ENCODE assay signal across 8 cellular contexts in the genomic region with DNA sequence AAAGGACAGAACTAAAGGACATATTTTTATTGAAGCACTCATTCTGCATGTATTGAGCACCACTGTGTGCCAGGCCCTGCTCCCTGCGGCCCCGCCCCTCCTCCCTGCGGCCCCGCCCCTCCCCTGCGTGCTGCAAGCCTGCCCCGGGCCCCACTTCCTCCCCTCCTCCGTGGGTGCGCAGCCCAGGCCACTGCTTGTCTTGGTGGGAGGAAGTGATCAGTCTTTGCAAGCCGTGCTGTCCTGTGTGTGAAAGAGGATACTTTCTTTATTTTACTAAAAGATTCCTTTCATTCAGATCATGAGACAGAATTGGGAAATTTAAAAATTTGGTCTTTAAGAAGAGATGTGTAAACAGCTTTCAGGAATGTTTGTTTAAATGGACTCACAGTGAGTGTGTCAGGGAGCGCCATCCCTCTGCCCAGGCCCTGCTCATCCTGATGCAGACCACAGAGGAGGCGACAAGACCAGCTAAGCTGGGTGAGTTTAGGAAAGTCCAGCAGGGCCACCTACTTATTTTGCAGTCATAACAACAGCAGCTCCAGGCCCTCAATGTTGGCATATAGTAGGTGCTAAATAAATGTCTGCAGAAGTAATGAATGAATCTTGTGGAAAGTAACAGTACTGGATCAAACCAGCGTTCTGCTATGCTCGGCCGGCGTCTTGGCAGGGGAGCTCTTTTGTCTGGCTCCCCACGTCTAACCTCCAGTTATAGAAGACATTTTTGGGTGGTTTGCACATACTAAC.
DNase-seq lines count a peak whose midpoint lies in the region; ATAC-seq and TF ChIP-seq lines count a peak whose summit lies in the region.

No MANE protein-coding gene starts in this region.

- H3K36me3 Mint-ChIP-seq in naive B cell = no peaks in the 10 kb centered on the region
- no peaks in the 10 kb centered on the region for H3K36me3 Mint-ChIP-seq in activated T-helper 2 cell treated with anti-CD3 and anti-CD28 coated beads, Interferon-gamma antibody, Interleukin-2, Interleukin-4, amounts not matched to agents 10 μg/mL and 5 μg/mL and 100 μg/mL, durations not matched to agents 14 hours and 24 hours and 36 hours (ENCODE audit: low read depth)

- H3K4me1 Mint-ChIP-seq in naive B cell = peaks cover 6 to 15% (median 10%) of the 10 kb centered on the region in 3 donors
- H3K4me1 Mint-ChIP-seq in activated T-helper 2 cell treated with anti-CD3 and anti-CD28 coated beads, Interferon-gamma antibody, Interleukin-2, Interleukin-4, amounts not matched to agents 10 μg/mL and 5 μg/mL and 100 μg/mL, durations not matched to agents 14 hours and 24 hours and 36 hours (ENCODE audit: low read depth) = peaks cover 19% of the 10 kb centered on the region

- ATAC-seq in naive B cell (ENCODE audit: low read depth in 2 of 2) (peak; percentile 79 to 94), GM21515 (IDR thresholded peaks at IDR 0.05; ENCODE audit: unreplicated experiment) (no peak)

- peak overlapping the region in 1 of 8 donors; percentile 45 for H3K4me3 Mint-ChIP-seq in naive B cell
- H3K4me3 Mint-ChIP-seq in activated T-helper 2 cell treated with anti-CD3 and anti-CD28 coated beads, Interferon-gamma antibody, Interleukin-2, Interleukin-4, amounts not matched to agents 10 μg/mL and 5 μg/mL and 100 μg/mL, durations not matched to agents 14 hours and 24 hours and 36 hours (ENCODE audit: low read depth) = no peak overlapping the region

- H3K27ac ChIP-seq in RWPE1 = no peak overlapping the region

- POLR2A ChIA-PET in RWPE1 (lab: Yijun Ruan, JAX; ENCODE audit: low non-redundant PET) = no interaction called here

- CTCF ChIA-PET in RWPE1 (lab: Yijun Ruan, JAX) = interaction anchor here (0.6 kb wide), 1 partner anchor 13 kb away, joined by 5 read pairs; no protein-coding TSS in a partner anchor

- no peaks in the 10 kb centered on the region for H3K27me3 Mint-ChIP-seq in naive B cell
- peaks cover 17% of the 10 kb centered on the region for H3K27me3 Mint-ChIP-seq in activated T-helper 2 cell treated with anti-CD3 and anti-CD28 coated beads, Interferon-gamma antibody, Interleukin-2, Interleukin-4, amounts not matched to agents 10 μg/mL and 5 μg/mL and 100 μg/mL, durations not matched to agents 14 hours and 24 hours and 36 hours (ENCODE audit: low read depth)

- DNase-seq in activated gamma-delta T cell treated with Interleukin-2 at 50 U/mL for 16 hours = peak; percentile 51
- no peak for DNase-seq in activated gamma-delta T cell (lab: John Stamatoyannopoulos, UW)
- DNase-seq in activated naive CD4-positive, alpha-beta T cell treated with anti-CD3 and anti-CD28 coated beads, Interleukin-2, amount 50 U/mL, for 16 hours = peak; percentile 60
- no peak for DNase-seq in naive B cell
- peak; percentile 54 for DNase-seq in ureter (ENCODE audit: low spot score)
- DNase-seq in activated T-helper 2 cell treated with anti-CD3 and anti-CD28 coated beads, Interferon-gamma antibody, Interleukin-2, Interleukin-4, amounts not matched to agents 10 μg/mL and 5 μg/mL and 100 μg/mL, durations not matched to agents 14 hours and 24 hours and 36 hours (ENCODE audit: low spot score) = no peak
- DNase-seq in RWPE1 (ENCODE audit: low spot score) = no peak

- no peak for TF ChIP-seq CTCF in RWPE1 (conservative IDR thresholded peaks at IDR 0.05; ENCODE audit: low read depth)

- intact Hi-C loops in activated T-helper 2 cell treated with anti-CD3 and anti-CD28 coated beads, Interferon-gamma antibody, Interleukin-2, Interleukin-4, amounts not matched to agents 10 μg/mL and 5 μg/mL and 100 μg/mL, durations not matched to agents 14 hours and 24 hours and 36 hours (cut with micrococcal nuclease) = no loop called here

- H3K27ac Mint-ChIP-seq in naive B cell = peak overlapping the region in 1 of 6 donors; percentile 78
- H3K27ac Mint-ChIP-seq in activated T-helper 2 cell treated with anti-CD3 and anti-CD28 coated beads, Interferon-gamma antibody, Interleukin-2, Interleukin-4, amounts not matched to agents 10 μg/mL and 5 μg/mL and 100 μg/mL, durations not matched to agents 14 hours and 24 hours and 36 hours = no peak overlapping the region

- no peaks in the 10 kb centered on the region for H3K9me3 Mint-ChIP-seq in naive B cell
- H3K9me3 Mint-ChIP-seq in activated T-helper 2 cell treated with anti-CD3 and anti-CD28 coated beads, Interferon-gamma antibody, Interleukin-2, Interleukin-4, amounts not matched to agents 10 μg/mL and 5 μg/mL and 100 μg/mL, durations not matched to agents 14 hours and 24 hours and 36 hours = no peaks in the 10 kb centered on the region

Comparison
In these comparisons a context has a peak if more than half of its experiments do, and no peak if none do; other contexts are left out.
1. DNase-seq: peak in activated gamma-delta T cell treated with Interleukin-2 at 50 U/mL for 16 hours (single experiment), activated naive CD4-positive, alpha-beta T cell treated with anti-CD3 and anti-CD28 coated beads, Interleukin-2, amount 50 U/mL, for 16 hours (single experiment) and ureter (single experiment); none in activated gamma-delta T cell (single experiment), naive B cell (single experiment), activated T-helper 2 cell treated with anti-CD3 and anti-CD28 coated beads, Interferon-gamma antibody, Interleukin-2, Interleukin-4, amounts not matched to agents 10 μg/mL and 5 μg/mL and 100 μg/mL, durations not matched to agents 14 hours and 24 hours and 36 hours (single experiment) and RWPE1 (single experiment).